Comparison of ENCODE assay signal across 1 cellular context in genomic region chr9:35161713-35162604, GRCh38.
TF ChIP-seq lines count a peak whose summit lies in the region.

TSS of gene UNC13B (plus strand) at chr9:35162009. CDS start at chr9:35162284, 275 bp downstream.

TF ChIP-seq in HepG2, 621 proteins besides CTCF, POLR2A, EP300 and RAD21 (continued from another document and continues in another):
- TF ChIP-seq MIER3 (CRISPR knock-in tag; IDR thresholded peaks at IDR 0.05; ENCODE audit: borderline replicate concordance) (peak; percentile 38; the same call in 1 of the 2 replicates), ZNF382 (CRISPR knock-in tag; IDR thresholded peaks at IDR 0.05; ENCODE audit: borderline replicate concordance) (no peak), PATZ1 (CRISPR knock-in tag; IDR thresholded peaks at IDR 0.05) (peak; percentile 41; the same call in 1 of the 2 replicates), FOXJ3 (CRISPR knock-in tag; IDR thresholded peaks at IDR 0.05; ENCODE audit: borderline replicate concordance) (no peak; the same call in 1 of the 2 replicates), ZNF549 (CRISPR knock-in tag; IDR thresholded peaks at IDR 0.05) (no peak), ZNF281 (CRISPR knock-in tag; IDR thresholded peaks at IDR 0.05; ENCODE audit: borderline replicate concordance) (no peak), ZNF33B (CRISPR knock-in tag; IDR thresholded peaks at IDR 0.05) (no peak), CREM (IDR thresholded peaks at IDR 0.05) (peak; percentile 42), CREM (CRISPR knock-in tag; IDR thresholded peaks at IDR 0.05) (0 out of 2 replicates have a peak, but pooled peaks have one; percentile 49), NFYC (CRISPR knock-in tag; IDR thresholded peaks at IDR 0.05) (peak; percentile 35; the same call in 1 of the 2 replicates), SNAPC2 (CRISPR knock-in tag; IDR thresholded peaks at IDR 0.05) (no peak), NCOA2 (CRISPR knock-in tag; IDR thresholded peaks at IDR 0.05) (peak; percentile 22; the same call in 1 of the 2 replicates), U2AF2 (IDR thresholded peaks at IDR 0.05; ENCODE audit: low read depth, low read length) (no peak), MEIS1 (CRISPR knock-in tag; IDR thresholded peaks at IDR 0.05; ENCODE audit: borderline replicate concordance) (no peak), GRHL1 (CRISPR knock-in tag; conservative IDR thresholded peaks at IDR 0.05) (no peak), ZNF883 (CRISPR knock-in tag; IDR thresholded peaks at IDR 0.05; ENCODE audit: not compliant biosample characterization) (peak; percentile 83), SUZ12 (IDR thresholded peaks at IDR 0.05; ENCODE audit: low read depth, low read length) (no peak), ZBTB42 (CRISPR knock-in tag; IDR thresholded peaks at IDR 0.05) (peak; percentile 85; the same call in 1 of the 2 replicates), EED (CRISPR knock-in tag; IDR thresholded peaks at IDR 0.05) (0 out of 2 replicates have a peak, but pooled peaks have one; percentile 55), TGIF2 (CRISPR knock-in tag; IDR thresholded peaks at IDR 0.05) (no peak), ELF1 (CRISPR knock-in tag; IDR thresholded peaks at IDR 0.05) (peak; percentile 28; the same call in 1 of the 2 replicates), ZNF230 (CRISPR knock-in tag; IDR thresholded peaks at IDR 0.05) (peak; percentile 67; the same call in 1 of the 2 replicates), ZNF850 (CRISPR knock-in tag; conservative IDR thresholded peaks at IDR 0.05) (no peak), ZNF878 (CRISPR knock-in tag; IDR thresholded peaks at IDR 0.05) (peak; percentile 59; the same call in 1 of the 2 replicates), ZNF329 (CRISPR knock-in tag; IDR thresholded peaks at IDR 0.05; ENCODE audit: low read depth) (peak; percentile 44; the same call in 1 of the 2 replicates), ZMYM3 (CRISPR knock-in tag; IDR thresholded peaks at IDR 0.05) (peak; percentile 69; the same call in 1 of the 2 replicates), SIN3B (IDR thresholded peaks at IDR 0.05; ENCODE audit: low read length) (0 out of 2 replicates have a peak, but pooled peaks have one; percentile 30), THAP7 (CRISPR knock-in tag; IDR thresholded peaks at IDR 0.05) (peak; percentile 95; the same call in 1 of the 2 replicates), HMG20A (CRISPR knock-in tag; IDR thresholded peaks at IDR 0.05; ENCODE audit: borderline replicate concordance) (no peak), NFIB (CRISPR knock-in tag; IDR thresholded peaks at IDR 0.05; ENCODE audit: borderline replicate concordance) (no peak), ZFYVE20 (CRISPR knock-in tag; IDR thresholded peaks at IDR 0.05; ENCODE audit: borderline replicate concordance, low read depth) (0 out of 2 replicates have a peak, but pooled peaks have one; percentile 59), ZNF253 (CRISPR knock-in tag; IDR thresholded peaks at IDR 0.05; ENCODE audit: borderline replicate concordance) (no peak), ZBTB21 (CRISPR knock-in tag; IDR thresholded peaks at IDR 0.05) (0 out of 2 replicates have a peak, but pooled peaks have one; percentile 16), ZFP90 (CRISPR knock-in tag; IDR thresholded peaks at IDR 0.05; ENCODE audit: borderline replicate concordance) (no peak), MYPOP (CRISPR knock-in tag; IDR thresholded peaks at IDR 0.05) (peak; percentile 76), ZZZ3 (CRISPR knock-in tag; IDR thresholded peaks at IDR 0.05; ENCODE audit: borderline replicate concordance) (0 out of 2 replicates have a peak, but pooled peaks have one; percentile 36), ZFP36L1 (CRISPR knock-in tag; IDR thresholded peaks at IDR 0.05) (peak; percentile 63; the same call in 1 of the 2 replicates), MBD4 (IDR thresholded peaks at IDR 0.05; ENCODE audit: borderline replicate concordance, low read length) (no peak), KDM2A (CRISPR knock-in tag; IDR thresholded peaks at IDR 0.05; ENCODE audit: borderline replicate concordance, low read depth) (peak; percentile 95), AGO2 (optimal IDR thresholded peaks at IDR 0.05; ENCODE audit: low read depth, low read length) (no peak), SPEN (CRISPR knock-in tag; IDR thresholded peaks at IDR 0.05; ENCODE audit: low read depth) (peak; percentile 50; the same call in 1 of the 2 replicates), POLR2G (IDR thresholded peaks at IDR 0.05; ENCODE audit: low read depth, low read length) (peak; percentile 89), ZNF331 (CRISPR knock-in tag; IDR thresholded peaks at IDR 0.05) (peak; percentile 75), YY1 (IDR thresholded peaks at IDR 0.05; ENCODE audit: insufficient read depth, insufficient replicate concordance, low read depth, low read length) (peak; percentile 89)
- TF ChIP-seq, protein P1, sequence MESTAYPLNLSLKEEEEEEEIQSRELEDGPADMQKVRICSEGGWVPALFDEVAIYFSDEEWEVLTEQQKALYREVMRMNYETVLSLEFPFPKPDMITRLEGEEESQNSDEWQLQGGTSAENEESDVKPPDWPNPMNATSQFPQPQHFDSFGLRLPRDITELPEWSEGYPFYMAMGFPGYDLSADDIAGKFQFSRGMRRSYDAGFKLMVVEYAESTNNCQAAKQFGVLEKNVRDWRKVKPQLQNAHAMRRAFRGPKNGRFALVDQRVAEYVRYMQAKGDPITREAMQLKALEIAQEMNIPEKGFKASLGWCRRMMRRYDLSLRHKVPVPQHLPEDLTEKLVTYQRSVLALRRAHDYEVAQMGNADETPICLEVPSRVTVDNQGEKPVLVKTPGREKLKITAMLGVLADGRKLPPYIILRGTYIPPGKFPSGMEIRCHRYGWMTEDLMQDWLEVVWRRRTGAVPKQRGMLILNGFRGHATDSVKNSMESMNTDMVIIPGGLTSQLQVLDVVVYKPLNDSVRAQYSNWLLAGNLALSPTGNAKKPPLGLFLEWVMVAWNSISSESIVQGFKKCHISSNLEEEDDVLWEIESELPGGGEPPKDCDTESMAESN (CRISPR knock-in tag; conservative IDR thresholded peaks at IDR 0.05) = peak; percentile 86
- TF ChIP-seq, protein P2, sequence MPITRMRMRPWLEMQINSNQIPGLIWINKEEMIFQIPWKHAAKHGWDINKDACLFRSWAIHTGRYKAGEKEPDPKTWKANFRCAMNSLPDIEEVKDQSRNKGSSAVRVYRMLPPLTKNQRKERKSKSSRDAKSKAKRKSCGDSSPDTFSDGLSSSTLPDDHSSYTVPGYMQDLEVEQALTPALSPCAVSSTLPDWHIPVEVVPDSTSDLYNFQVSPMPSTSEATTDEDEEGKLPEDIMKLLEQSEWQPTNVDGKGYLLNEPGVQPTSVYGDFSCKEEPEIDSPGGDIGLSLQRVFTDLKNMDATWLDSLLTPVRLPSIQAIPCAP (CRISPR knock-in tag; IDR thresholded peaks at IDR 0.05; ENCODE audit: low read depth) = no peak
- TF ChIP-seq, protein P3, sequence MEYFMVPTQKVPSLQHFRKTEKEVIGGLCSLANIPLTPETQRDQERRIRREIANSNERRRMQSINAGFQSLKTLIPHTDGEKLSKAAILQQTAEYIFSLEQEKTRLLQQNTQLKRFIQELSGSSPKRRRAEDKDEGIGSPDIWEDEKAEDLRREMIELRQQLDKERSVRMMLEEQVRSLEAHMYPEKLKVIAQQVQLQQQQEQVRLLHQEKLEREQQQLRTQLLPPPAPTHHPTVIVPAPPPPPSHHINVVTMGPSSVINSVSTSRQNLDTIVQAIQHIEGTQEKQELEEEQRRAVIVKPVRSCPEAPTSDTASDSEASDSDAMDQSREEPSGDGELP (IDR thresholded peaks at IDR 0.05; ENCODE audit: borderline replicate concordance, low read depth) = peak; percentile 39; the same call in 1 of the 2 replicates
- TF ChIP-seq, protein P4, sequence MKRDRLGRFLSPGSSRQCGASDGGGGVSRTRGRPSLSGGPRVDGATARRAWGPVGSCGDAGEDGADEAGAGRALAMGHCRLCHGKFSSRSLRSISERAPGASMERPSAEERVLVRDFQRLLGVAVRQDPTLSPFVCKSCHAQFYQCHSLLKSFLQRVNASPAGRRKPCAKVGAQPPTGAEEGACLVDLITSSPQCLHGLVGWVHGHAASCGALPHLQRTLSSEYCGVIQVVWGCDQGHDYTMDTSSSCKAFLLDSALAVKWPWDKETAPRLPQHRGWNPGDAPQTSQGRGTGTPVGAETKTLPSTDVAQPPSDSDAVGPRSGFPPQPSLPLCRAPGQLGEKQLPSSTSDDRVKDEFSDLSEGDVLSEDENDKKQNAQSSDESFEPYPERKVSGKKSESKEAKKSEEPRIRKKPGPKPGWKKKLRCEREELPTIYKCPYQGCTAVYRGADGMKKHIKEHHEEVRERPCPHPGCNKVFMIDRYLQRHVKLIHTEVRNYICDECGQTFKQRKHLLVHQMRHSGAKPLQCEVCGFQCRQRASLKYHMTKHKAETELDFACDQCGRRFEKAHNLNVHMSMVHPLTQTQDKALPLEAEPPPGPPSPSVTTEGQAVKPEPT (CRISPR knock-in tag; IDR thresholded peaks at IDR 0.05; ENCODE audit: low read depth) = no peak
- TF ChIP-seq, protein P5, sequence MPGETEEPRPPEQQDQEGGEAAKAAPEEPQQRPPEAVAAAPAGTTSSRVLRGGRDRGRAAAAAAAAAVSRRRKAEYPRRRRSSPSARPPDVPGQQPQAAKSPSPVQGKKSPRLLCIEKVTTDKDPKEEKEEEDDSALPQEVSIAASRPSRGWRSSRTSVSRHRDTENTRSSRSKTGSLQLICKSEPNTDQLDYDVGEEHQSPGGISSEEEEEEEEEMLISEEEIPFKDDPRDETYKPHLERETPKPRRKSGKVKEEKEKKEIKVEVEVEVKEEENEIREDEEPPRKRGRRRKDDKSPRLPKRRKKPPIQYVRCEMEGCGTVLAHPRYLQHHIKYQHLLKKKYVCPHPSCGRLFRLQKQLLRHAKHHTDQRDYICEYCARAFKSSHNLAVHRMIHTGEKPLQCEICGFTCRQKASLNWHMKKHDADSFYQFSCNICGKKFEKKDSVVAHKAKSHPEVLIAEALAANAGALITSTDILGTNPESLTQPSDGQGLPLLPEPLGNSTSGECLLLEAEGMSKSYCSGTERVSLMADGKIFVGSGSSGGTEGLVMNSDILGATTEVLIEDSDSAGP (CRISPR knock-in tag; IDR thresholded peaks at IDR 0.05; ENCODE audit: borderline replicate concordance) = peak; percentile 92
- TF ChIP-seq, protein P6, sequence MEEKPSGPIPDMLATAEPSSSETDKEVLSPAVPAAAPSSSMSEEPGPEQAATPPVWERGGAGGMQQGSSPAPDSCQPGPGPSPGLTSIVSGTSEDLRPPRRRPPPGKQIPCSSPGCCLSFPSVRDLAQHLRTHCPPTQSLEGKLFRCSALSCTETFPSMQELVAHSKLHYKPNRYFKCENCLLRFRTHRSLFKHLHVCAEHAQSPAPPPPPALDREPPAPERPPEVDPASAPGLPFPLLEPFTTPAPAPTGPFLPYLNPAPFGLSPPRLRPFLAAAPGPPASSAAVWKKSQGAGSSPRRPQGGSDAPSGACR (CRISPR knock-in tag; IDR thresholded peaks at IDR 0.05) = no peak
